10 cellular contexts compared by ENCODE assay signal in the genomic region with DNA sequence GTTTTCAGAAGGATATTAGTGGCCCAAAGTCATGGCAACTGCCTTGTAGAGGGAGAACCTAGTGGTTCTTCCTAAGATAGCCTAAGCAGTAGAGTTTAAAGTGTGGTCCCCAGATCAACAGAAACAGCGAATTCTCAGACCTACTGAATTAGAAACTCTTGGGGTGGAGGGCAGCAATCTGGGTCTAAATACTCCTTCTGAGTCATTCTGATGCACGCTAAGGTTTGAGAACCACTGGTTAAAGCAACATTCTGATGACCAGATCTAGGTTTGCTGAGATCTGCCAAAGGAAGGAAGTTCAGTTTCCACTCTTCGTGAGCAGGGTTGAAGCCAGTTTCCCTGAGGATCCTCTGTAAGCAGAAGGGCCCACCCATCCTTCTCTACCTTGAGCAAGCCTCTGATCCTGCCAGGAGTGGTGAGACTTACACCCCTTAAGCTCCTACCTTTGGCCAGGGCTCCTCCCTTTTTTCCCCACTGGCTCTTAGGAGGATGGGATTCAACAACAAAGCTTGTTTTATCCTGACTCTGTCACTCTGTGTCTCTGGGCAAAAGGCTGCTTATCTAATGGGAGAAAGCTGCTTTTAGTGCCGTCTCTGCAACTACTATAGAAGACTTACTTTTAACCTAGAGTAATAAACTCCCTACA.
DNase-seq lines count a peak whose midpoint lies in the region; ATAC-seq and TF ChIP-seq lines count a peak whose summit lies in the region.
"Had no signal": no experiment of that assay in that cellular context is flagged by ENCODE, and none has a peak within 500 bp of the region (broad histone marks: within the 10 kb centered on the region; RNA-seq: fewer than 3 reads in every experiment).

No MANE protein-coding gene starts in this region.

- peaks cover 3% of the 10 kb centered on the region for H3K27me3 Mint-ChIP-seq in nephron progenitor cell (ENCODE audit: low read depth, poor library complexity)

- peaks cover 48% of the 10 kb centered on the region for H3K4me1 Mint-ChIP-seq in nephron progenitor cell

- peak; percentile 34 to 48 for ATAC-seq in activated CD4-positive, CD25-positive, alpha-beta regulatory T cell treated with anti-CD3 and anti-CD28 coated beads, Interleukin-2, amount 50 U/mL, for 24 hours
- ATAC-seq in GM21723 (IDR thresholded peaks at IDR 0.05; ENCODE audit: unreplicated experiment) (peak; percentile 67), HG03432 (IDR thresholded peaks at IDR 0.05; ENCODE audit: unreplicated experiment) (peak; percentile 78)
- ATAC-seq: HepG2 had no signal

- no peak for DNase-seq in activated CD4-positive, CD25-positive, alpha-beta regulatory T cell treated with anti-CD3 and anti-CD28 coated beads, Interleukin-2, amount 50 U/mL, for 72 hours
- DNase-seq in nephron progenitor cell: no peak
- DNase-seq in AG08395 (ENCODE audit: low spot score): no peak
- DNase-seq in UCSD-AML1 (lab: John Stamatoyannopoulos, UW; ENCODE audit: unreplicated experiment): no peak
- DNase-seq in COLO668 (lab: John Stamatoyannopoulos, UW; ENCODE audit: unreplicated experiment): no peak
- DNase-seq: DMS153 had no signal

- no peaks in the 10 kb centered on the region for H3K36me3 Mint-ChIP-seq in nephron progenitor cell (ENCODE audit: low read depth)

- H3K9me3 Mint-ChIP-seq in nephron progenitor cell: peaks cover 8% of the 10 kb centered on the region

- TF ChIP-seq CTCF in nephron progenitor cell (IDR thresholded peaks at IDR 0.05): no peak

- peak overlapping the region; percentile 21 for H3K27ac Mint-ChIP-seq in nephron progenitor cell

- H3K4me3 Mint-ChIP-seq in nephron progenitor cell: no peak overlapping the region
